ENCODE assay signal across 8 cellular contexts in genomic region chr9:133048595-133048994, GRCh38. TPM values are rescaled to one million over a fixed set of nuclear protein-coding genes. Genes with fewer than 3 reads are reported as not detected.
A peak's percentile ranks its signal among the peaks of the same experiment; 100 is the strongest.
DNase-seq lines count a peak whose midpoint lies in the region; ATAC-seq and TF ChIP-seq lines count a peak whose summit lies in the region.

No MANE protein-coding gene starts in this region.

- TF ChIP-seq CTCF in AG10803 (conservative IDR thresholded peaks at IDR 0.05; ENCODE audit: low read length), result peak; percentile 60
- TF ChIP-seq CTCF in GM13976 (IDR thresholded peaks at IDR 0.05; ENCODE audit: borderline replicate concordance, control extremely low read depth, extremely low read depth, insufficient read depth, missing control alignments), result peak; percentile 38

- H3K27me3 Mint-ChIP-seq in T-helper 2 cell treated with Interferon-gamma antibody and Interleukin-4, amounts not matched to agents 5 μg/mL and 100 μg/mL, for 36 hours (ENCODE audit: low read depth), result no peaks in the 10 kb centered on the region

- no peaks in the 10 kb centered on the region for H3K4me1 Mint-ChIP-seq in T-helper 2 cell treated with Interferon-gamma antibody and Interleukin-4, amounts not matched to agents 5 μg/mL and 100 μg/mL, for 36 hours (ENCODE audit: low read depth)

- ATAC-seq in sciatic nerve (no peak), HG02885 (IDR thresholded peaks at IDR 0.05; ENCODE audit: poor library complexity, unreplicated experiment) (no peak), GM18867 (IDR thresholded peaks at IDR 0.05; ENCODE audit: unreplicated experiment) (no peak)

- H3K4me3 Mint-ChIP-seq in T-helper 2 cell treated with Interferon-gamma antibody and Interleukin-4, amounts not matched to agents 5 μg/mL and 100 μg/mL, for 36 hours, result no peak overlapping the region

- H3K9me3 Mint-ChIP-seq in T-helper 2 cell treated with Interferon-gamma antibody and Interleukin-4, amounts not matched to agents 5 μg/mL and 100 μg/mL, for 36 hours, result no peaks in the 10 kb centered on the region

- in situ Hi-C loops in GM13976 (cut with MboI; ENCODE audit: low sequenced_read_pairs, unreplicated experiment), result no loop called here

- H3K36me3 Mint-ChIP-seq in T-helper 2 cell treated with Interferon-gamma antibody and Interleukin-4, amounts not matched to agents 5 μg/mL and 100 μg/mL, for 36 hours (ENCODE audit: low read depth), result peaks cover 44% of the 10 kb centered on the region

- H3K27ac ChIP-seq in temporal lobe (ENCODE audit: low read depth, low read length), result peak overlapping the region; percentile 91

- DNase-seq in AG10803 (ENCODE audit: low read depth) (peak; percentile 48), GM13976 (ENCODE audit: low spot score) (peak; percentile 66), globus pallidus (ENCODE audit: low spot score) (peak; percentile 57), sciatic nerve (ENCODE audit: low spot score) (no peak)
- DNase-seq in T-helper 2 cell treated with Interferon-gamma antibody and Interleukin-4, amounts not matched to agents 5 μg/mL and 100 μg/mL, for 36 hours (ENCODE audit: low spot score), result peak; percentile 14

- H3K4me3 ChIP-seq in AG10803 (ENCODE audit: low read length), result no peak overlapping the region

- no peak overlapping the region for H3K27ac Mint-ChIP-seq in T-helper 2 cell treated with Interferon-gamma antibody and Interleukin-4, amounts not matched to agents 5 μg/mL and 100 μg/mL, for 36 hours

- intact Hi-C loops in sciatic nerve (cut with DNase I), result loop anchor here (10.0 kb wide), 1 partner anchor 96 kb away; no protein-coding TSS in a partner anchor

RNA-seq across cellular contexts. Expression of gene CEL, which starts 13.2 kb away (rescaled TPM):
- 0.49 TPM for total RNA-seq in temporal lobe
- 2.7 TPM for total RNA-seq in sciatic nerve

RNA-seq across cellular contexts. Expression of gene GTF3C5, which starts 17.8 kb away (rescaled TPM):
- 23.8 TPM for total RNA-seq in temporal lobe
- 45.2 TPM for total RNA-seq in sciatic nerve
